In genomic region chr3:11755276-11755675, GRCh38 we compare ENCODE assay signal across 29 cellular contexts.
"Had no signal": no experiment of that assay in that cellular context is flagged by ENCODE, and none has a peak within 500 bp of the region (broad histone marks: within the 10 kb centered on the region; RNA-seq: fewer than 3 reads in every experiment).

No MANE protein-coding gene starts in this region.

- H3K9me3 ChIP-seq: ascending aorta, colonic mucosa, esophagus muscularis mucosa, gastrocnemius medialis, pancreas, upper lobe of right lung had no signal

- H3K36me3 ChIP-seq: ascending aorta, brain microvascular endothelial cell, colonic mucosa, esophagus muscularis mucosa, gastrocnemius medialis, pancreas, upper lobe of right lung had no signal

- DNase-seq: activated CD4-positive, alpha-beta T cell treated with anti-CD3 and anti-CD28 coated beads, Interleukin-2, amount 10 ng/mL, durations not matched to agents 7 days and 5 days; activated CD4-positive, CD25-positive, alpha-beta regulatory T cell treated with anti-CD3 and anti-CD28 coated beads, Interleukin-2, amount 50 U/mL, for 72 hours; activated CD8-positive, alpha-beta memory T cell treated with anti-CD3 and anti-CD28 coated beads, Interleukin-2, amount 10 ng/mL, durations not matched to agents 7 days and 5 days; activated CD8-positive, alpha-beta T cell treated with anti-CD3 and anti-CD28 coated beads for 36 hours; activated gamma-delta T cell; activated naive CD4-positive, alpha-beta T cell treated with anti-CD3 and anti-CD28 coated beads, Interleukin-2, amount 50 U/mL, for 16 hours; activated naive CD8-positive, alpha-beta T cell treated with anti-CD3 and anti-CD28 coated beads, Interleukin-2, amount 50 U/mL, for 24 hours; activated T-cell treated with anti-CD3 and anti-CD28 coated beads for 4 hours; brain microvascular endothelial cell; colonic mucosa; dorsolateral prefrontal cortex; effector memory CD8-positive, alpha-beta T cell; gastrocnemius medialis; hippocampal formation; left cardiac atrium; mesenchymal stem cell; naive thymus-derived CD4-positive, alpha-beta T cell; pancreas; stimulated activated CD4-positive, alpha-beta T cell treated with anti-CD3 and anti-CD28 coated beads, Interleukin-15, amount 100 ng/mL, for 24 hours; stimulated activated CD4-positive, alpha-beta T cell treated with anti-CD3 and anti-CD28 coated beads, Interleukin-2, amount 100 ng/mL, for 48 hours; stimulated activated naive CD4-positive, alpha-beta T cell treated with Interleukin-2 at 50 U/mL for 16 hours; upper lobe of right lung had no signal

- FAIRE-seq: islet of Langerhans, pancreas had no signal

- H3K4me3 ChIP-seq: ascending aorta, colonic mucosa, dorsolateral prefrontal cortex, esophagus muscularis mucosa, gastrocnemius medialis, pancreas, smooth muscle cell, upper lobe of right lung had no signal

- H3K4me2 ChIP-seq: smooth muscle cell had no signal

- H3K27ac ChIP-seq: ascending aorta, brain microvascular endothelial cell, colonic mucosa, dorsolateral prefrontal cortex, esophagus muscularis mucosa, gastrocnemius medialis, pancreas, upper lobe of right lung, VCaP had no signal

- ATAC-seq: activated CD8-positive, alpha-beta memory T cell treated with anti-CD3 and anti-CD28 coated beads, Interleukin-2, amount 10 ng/mL, durations not matched to agents 7 days and 5 days; activated CD8-positive, alpha-beta T cell treated with anti-CD3 and anti-CD28 coated beads for 36 hours; activated naive CD8-positive, alpha-beta T cell treated with anti-CD3 and anti-CD28 coated beads, Interleukin-2, amount 50 U/mL, for 24 hours; effector memory CD8-positive, alpha-beta T cell; gastrocnemius medialis; naive thymus-derived CD4-positive, alpha-beta T cell; pancreas; sciatic nerve; SK-N-SH treated with all-trans-retinoic acid at 6 μM for 48 hours; upper lobe of right lung had no signal

- H3K4me1 ChIP-seq: ascending aorta, colonic mucosa, esophagus muscularis mucosa, gastrocnemius medialis, pancreas, upper lobe of right lung had no signal

- H3K27me3 ChIP-seq: ascending aorta, colonic mucosa, dorsolateral prefrontal cortex, esophagus muscularis mucosa, gastrocnemius medialis, pancreas, upper lobe of right lung had no signal
